Comparison of ENCODE assay signal across 1 cellular context in the genomic region with DNA sequence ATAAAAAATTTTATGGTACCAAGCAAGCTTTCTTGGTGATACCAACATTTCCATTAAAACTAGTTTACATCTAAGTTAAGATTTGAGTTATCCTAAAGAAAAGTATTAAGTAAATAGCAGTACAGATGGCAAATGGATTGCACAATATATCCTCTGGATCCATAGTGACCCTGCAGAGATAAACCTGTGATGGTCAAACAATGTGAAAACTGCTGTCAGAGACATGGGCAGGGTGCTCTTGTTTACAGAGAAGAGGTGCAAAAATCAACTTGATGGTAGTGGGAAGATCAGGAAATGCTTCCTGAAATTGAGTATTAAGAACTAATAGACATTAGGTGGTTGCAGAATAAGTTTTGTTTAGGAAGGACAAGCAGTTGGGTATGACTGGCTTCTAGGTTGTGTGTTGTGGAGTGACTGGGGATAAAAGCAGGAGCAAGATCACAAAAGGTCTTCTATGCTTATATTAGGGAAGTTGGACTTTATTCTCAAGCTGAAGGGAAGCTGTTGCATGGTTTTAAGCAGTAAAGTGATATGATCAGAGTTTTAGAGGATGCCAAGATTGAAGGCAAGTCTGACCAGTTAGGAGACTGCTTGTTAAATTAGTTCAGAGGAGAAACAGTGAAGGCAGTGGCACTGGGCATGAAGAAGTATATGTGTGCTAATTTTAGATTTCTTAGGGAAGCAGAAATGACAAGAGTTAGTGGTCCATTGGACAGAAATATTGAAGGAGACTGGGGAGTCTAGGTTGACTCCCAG.
A peak's percentile ranks its signal among the peaks of the same experiment; 100 is the strongest.
TF ChIP-seq lines count a peak whose summit lies in the region.

No MANE protein-coding gene starts in this region.

TF ChIP-seq in HepG2, 621 proteins besides CTCF, POLR2A, EP300 and RAD21 (continued from another document and continues in another):
- TF ChIP-seq, protein P1, sequence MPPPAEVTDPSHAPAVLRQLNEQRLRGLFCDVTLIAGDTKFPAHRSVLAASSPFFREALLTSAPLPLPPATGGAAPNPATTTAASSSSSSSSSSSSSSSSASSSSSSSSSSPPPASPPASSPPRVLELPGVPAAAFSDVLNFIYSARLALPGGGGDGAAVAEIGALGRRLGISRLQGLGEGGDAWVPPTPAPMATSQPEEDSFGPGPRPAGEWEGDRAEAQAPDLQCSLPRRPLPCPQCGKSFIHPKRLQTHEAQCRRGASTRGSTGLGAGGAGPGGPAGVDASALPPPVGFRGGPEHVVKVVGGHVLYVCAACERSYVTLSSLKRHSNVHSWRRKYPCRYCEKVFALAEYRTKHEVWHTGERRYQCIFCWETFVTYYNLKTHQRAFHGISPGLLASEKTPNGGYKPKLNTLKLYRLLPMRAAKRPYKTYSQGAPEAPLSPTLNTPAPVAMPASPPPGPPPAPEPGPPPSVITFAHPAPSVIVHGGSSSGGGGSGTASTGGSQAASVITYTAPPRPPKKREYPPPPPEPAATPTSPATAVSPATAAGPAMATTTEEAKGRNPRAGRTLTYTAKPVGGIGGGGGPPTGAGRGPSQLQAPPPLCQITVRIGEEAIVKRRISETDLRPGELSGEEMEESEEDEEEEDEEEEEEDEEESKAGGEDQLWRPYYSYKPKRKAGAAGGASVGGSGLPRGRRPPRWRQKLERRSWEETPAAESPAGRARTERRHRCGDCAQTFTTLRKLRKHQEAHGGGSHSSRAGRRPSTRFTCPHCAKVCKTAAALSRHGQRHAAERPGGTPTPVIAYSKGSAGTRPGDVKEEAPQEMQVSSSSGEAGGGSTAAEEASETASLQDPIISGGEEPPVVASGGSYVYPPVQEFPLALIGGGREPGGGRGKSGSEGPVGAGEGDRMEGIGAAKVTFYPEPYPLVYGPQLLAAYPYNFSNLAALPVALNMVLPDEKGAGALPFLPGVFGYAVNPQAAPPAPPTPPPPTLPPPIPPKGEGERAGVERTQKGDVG (CRISPR knock-in tag; IDR thresholded peaks at IDR 0.05; ENCODE audit: borderline replicate concordance): no peak
- TF ChIP-seq AGO2 (optimal IDR thresholded peaks at IDR 0.05; ENCODE audit: low read depth, low read length) (no peak), ZNF598 (CRISPR knock-in tag; IDR thresholded peaks at IDR 0.05; ENCODE audit: borderline replicate concordance) (no peak), TOPORS (CRISPR knock-in tag; IDR thresholded peaks at IDR 0.05) (no peak), THAP7 (CRISPR knock-in tag; IDR thresholded peaks at IDR 0.05) (no peak), ZNF720 (CRISPR knock-in tag; IDR thresholded peaks at IDR 0.05) (no peak), ZNF160 (CRISPR knock-in tag; IDR thresholded peaks at IDR 0.05) (no peak), AKAP8 (CRISPR knock-in tag; IDR thresholded peaks at IDR 0.05) (no peak), PTBP1 (IDR thresholded peaks at IDR 0.05; ENCODE audit: low read depth, low read length, poor library complexity, severe bottlenecking) (no peak), RORA (CRISPR knock-in tag; IDR thresholded peaks at IDR 0.05) (no peak), ARID5B (CRISPR knock-in tag; IDR thresholded peaks at IDR 0.05) (peak; percentile 93), ZKSCAN5 (CRISPR knock-in tag; IDR thresholded peaks at IDR 0.05) (no peak), STAT5B (CRISPR knock-in tag; IDR thresholded peaks at IDR 0.05) (no peak), ZNF124 (CRISPR knock-in tag; IDR thresholded peaks at IDR 0.05) (peak; percentile 77; the same call in 1 of the 2 replicates), SSRP1 (CRISPR knock-in tag; IDR thresholded peaks at IDR 0.05) (no peak), FOXK1 (CRISPR knock-in tag; IDR thresholded peaks at IDR 0.05; ENCODE audit: borderline replicate concordance, low read depth) (peak; percentile 74; the same call in 1 of the 2 replicates), RNF219 (CRISPR knock-in tag; IDR thresholded peaks at IDR 0.05) (no peak), KMT2A (CRISPR knock-in tag; IDR thresholded peaks at IDR 0.05) (no peak; the same call in 1 of the 2 replicates), ZNF773 (CRISPR knock-in tag; IDR thresholded peaks at IDR 0.05; ENCODE audit: borderline replicate concordance) (no peak), PLSCR1 (CRISPR knock-in tag; IDR thresholded peaks at IDR 0.05; ENCODE audit: borderline replicate concordance) (no peak), SP140L (CRISPR knock-in tag; IDR thresholded peaks at IDR 0.05; ENCODE audit: borderline replicate concordance) (no peak), KLF15 (CRISPR knock-in tag; IDR thresholded peaks at IDR 0.05; ENCODE audit: borderline replicate concordance) (no peak), TEAD2 (CRISPR knock-in tag; IDR thresholded peaks at IDR 0.05) (no peak), GLI4 (CRISPR knock-in tag; IDR thresholded peaks at IDR 0.05; ENCODE audit: borderline replicate concordance) (no peak), ARNTL (CRISPR knock-in tag; IDR thresholded peaks at IDR 0.05) (no peak), TCF7L2 (IDR thresholded peaks at IDR 0.05; ENCODE audit: low read depth, low read length) (no peak)
- TF ChIP-seq, protein P2, sequence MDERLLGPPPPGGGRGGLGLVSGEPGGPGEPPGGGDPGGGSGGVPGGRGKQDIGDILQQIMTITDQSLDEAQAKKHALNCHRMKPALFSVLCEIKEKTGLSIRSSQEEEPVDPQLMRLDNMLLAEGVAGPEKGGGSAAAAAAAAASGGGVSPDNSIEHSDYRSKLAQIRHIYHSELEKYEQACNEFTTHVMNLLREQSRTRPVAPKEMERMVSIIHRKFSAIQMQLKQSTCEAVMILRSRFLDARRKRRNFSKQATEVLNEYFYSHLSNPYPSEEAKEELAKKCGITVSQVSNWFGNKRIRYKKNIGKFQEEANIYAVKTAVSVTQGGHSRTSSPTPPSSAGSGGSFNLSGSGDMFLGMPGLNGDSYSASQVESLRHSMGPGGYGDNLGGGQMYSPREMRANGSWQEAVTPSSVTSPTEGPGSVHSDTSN (CRISPR knock-in tag; IDR thresholded peaks at IDR 0.05): no peak
- TF ChIP-seq, protein P3, sequence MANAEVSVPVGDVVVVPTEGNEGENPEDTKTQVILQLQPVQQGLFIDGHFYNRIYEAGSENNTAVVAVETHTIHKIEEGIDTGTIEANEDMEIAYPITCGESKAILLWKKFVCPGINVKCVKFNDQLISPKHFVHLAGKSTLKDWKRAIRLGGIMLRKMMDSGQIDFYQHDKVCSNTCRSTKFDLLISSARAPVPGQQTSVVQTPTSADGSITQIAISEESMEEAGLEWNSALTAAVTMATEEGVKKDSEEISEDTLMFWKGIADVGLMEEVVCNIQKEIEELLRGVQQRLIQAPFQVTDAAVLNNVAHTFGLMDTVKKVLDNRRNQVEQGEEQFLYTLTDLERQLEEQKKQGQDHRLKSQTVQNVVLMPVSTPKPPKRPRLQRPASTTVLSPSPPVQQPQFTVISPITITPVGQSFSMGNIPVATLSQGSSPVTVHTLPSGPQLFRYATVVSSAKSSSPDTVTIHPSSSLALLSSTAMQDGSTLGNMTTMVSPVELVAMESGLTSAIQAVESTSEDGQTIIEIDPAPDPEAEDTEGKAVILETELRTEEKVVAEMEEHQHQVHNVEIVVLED (CRISPR knock-in tag; IDR thresholded peaks at IDR 0.05; ENCODE audit: borderline replicate concordance): no peak; the same call in 1 of the 2 replicates
- TF ChIP-seq, protein P4, sequence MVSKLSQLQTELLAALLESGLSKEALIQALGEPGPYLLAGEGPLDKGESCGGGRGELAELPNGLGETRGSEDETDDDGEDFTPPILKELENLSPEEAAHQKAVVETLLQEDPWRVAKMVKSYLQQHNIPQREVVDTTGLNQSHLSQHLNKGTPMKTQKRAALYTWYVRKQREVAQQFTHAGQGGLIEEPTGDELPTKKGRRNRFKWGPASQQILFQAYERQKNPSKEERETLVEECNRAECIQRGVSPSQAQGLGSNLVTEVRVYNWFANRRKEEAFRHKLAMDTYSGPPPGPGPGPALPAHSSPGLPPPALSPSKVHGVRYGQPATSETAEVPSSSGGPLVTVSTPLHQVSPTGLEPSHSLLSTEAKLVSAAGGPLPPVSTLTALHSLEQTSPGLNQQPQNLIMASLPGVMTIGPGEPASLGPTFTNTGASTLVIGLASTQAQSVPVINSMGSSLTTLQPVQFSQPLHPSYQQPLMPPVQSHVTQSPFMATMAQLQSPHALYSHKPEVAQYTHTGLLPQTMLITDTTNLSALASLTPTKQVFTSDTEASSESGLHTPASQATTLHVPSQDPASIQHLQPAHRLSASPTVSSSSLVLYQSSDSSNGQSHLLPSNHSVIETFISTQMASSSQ (IDR thresholded peaks at IDR 0.05; ENCODE audit: low read depth): no peak
- TF ChIP-seq, protein P4 (CRISPR knock-in tag; IDR thresholded peaks at IDR 0.05; ENCODE audit: borderline replicate concordance): no peak
- TF ChIP-seq, protein P5, sequence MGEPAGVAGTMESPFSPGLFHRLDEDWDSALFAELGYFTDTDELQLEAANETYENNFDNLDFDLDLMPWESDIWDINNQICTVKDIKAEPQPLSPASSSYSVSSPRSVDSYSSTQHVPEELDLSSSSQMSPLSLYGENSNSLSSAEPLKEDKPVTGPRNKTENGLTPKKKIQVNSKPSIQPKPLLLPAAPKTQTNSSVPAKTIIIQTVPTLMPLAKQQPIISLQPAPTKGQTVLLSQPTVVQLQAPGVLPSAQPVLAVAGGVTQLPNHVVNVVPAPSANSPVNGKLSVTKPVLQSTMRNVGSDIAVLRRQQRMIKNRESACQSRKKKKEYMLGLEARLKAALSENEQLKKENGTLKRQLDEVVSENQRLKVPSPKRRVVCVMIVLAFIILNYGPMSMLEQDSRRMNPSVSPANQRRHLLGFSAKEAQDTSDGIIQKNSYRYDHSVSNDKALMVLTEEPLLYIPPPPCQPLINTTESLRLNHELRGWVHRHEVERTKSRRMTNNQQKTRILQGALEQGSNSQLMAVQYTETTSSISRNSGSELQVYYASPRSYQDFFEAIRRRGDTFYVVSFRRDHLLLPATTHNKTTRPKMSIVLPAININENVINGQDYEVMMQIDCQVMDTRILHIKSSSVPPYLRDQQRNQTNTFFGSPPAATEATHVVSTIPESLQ (CRISPR knock-in tag; conservative IDR thresholded peaks at IDR 0.05): no peak
